In the genomic region with DNA sequence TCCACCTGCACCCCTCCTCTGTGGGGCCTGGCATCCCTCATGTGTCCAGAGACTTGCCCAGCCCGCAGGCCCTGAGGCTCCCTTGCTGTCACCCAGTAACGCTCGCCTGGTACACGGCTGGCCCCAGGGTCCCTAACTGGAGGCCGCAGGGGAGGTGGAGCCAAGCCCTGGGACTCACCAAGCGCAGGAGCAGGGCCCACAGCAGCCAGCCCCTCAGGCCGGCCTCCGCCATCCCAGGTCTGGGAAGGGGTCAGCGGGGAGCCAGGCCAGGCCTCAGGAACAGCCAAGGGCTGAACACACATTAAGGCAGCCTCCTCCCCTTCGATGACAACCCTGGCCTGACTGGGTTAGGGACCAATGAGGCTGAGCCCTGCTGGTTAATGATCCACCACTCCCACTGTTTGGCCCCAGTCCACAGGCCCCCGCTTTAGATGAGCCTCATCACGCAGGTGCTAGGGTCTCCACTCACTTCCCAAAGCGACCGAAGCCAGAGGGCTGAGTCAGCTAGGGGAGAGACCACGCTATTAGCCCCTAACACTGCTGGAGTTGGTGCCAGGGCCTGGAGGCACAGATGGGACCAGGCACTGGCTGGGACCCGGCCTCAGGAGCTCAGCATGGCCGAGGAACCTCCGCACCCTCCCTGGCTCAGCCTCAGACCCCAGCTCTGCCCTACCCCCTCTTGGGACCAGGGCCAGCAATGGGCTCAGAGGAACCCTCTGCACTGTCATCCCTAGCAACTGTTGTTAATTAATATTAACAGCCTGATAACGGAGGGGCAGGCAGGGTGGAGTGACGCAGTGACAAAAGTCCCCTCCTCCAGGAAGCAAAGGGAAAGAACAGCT, we compare ENCODE assay signal across 2 cellular contexts.
TF ChIP-seq lines count a peak whose summit lies in the region.

NPC1L1 (minus strand) TSS at position 303 of the 842 bp plus-strand sequence; CDS start at position 232, 71 bp downstream.

TF ChIP-seq in SK-N-SH, 30 proteins besides CTCF, POLR2A, EP300 and RAD21:
- TF ChIP-seq EZH2phosphoT487 (IDR thresholded peaks at IDR 0.05; ENCODE audit: borderline replicate concordance, low read depth), result no peak
- TF ChIP-seq NRF1 (IDR thresholded peaks at IDR 0.05; ENCODE audit: low read depth, low read length), result no peak
- no peak for TF ChIP-seq NFIC (IDR thresholded peaks at IDR 0.05; ENCODE audit: borderline replicate concordance)
- TF ChIP-seq GATA2 (CRISPR knock-in tag; IDR thresholded peaks at IDR 0.05), result no peak
- no peak for TF ChIP-seq ZBTB33 (IDR thresholded peaks at IDR 0.05; ENCODE audit: borderline replicate concordance, low read depth)
- TF ChIP-seq GABPA (IDR thresholded peaks at IDR 0.05; ENCODE audit: low read depth), result no peak
- no peak for TF ChIP-seq FOXM1 (IDR thresholded peaks at IDR 0.05; ENCODE audit: low read depth)
- TF ChIP-seq RXRA (IDR thresholded peaks at IDR 0.05; ENCODE audit: borderline replicate concordance, low read depth), result no peak
- TF ChIP-seq FOSL2 (IDR thresholded peaks at IDR 0.05; ENCODE audit: borderline replicate concordance, low read depth), result no peak
- no peak for TF ChIP-seq RCOR1 (IDR thresholded peaks at IDR 0.05; ENCODE audit: low read length)
- no peak for TF ChIP-seq CHD2 (IDR thresholded peaks at IDR 0.05; ENCODE audit: low read length, partially characterized antibody)
- no peak for TF ChIP-seq TCF12 (IDR thresholded peaks at IDR 0.05)
- TF ChIP-seq, protein P1, sequence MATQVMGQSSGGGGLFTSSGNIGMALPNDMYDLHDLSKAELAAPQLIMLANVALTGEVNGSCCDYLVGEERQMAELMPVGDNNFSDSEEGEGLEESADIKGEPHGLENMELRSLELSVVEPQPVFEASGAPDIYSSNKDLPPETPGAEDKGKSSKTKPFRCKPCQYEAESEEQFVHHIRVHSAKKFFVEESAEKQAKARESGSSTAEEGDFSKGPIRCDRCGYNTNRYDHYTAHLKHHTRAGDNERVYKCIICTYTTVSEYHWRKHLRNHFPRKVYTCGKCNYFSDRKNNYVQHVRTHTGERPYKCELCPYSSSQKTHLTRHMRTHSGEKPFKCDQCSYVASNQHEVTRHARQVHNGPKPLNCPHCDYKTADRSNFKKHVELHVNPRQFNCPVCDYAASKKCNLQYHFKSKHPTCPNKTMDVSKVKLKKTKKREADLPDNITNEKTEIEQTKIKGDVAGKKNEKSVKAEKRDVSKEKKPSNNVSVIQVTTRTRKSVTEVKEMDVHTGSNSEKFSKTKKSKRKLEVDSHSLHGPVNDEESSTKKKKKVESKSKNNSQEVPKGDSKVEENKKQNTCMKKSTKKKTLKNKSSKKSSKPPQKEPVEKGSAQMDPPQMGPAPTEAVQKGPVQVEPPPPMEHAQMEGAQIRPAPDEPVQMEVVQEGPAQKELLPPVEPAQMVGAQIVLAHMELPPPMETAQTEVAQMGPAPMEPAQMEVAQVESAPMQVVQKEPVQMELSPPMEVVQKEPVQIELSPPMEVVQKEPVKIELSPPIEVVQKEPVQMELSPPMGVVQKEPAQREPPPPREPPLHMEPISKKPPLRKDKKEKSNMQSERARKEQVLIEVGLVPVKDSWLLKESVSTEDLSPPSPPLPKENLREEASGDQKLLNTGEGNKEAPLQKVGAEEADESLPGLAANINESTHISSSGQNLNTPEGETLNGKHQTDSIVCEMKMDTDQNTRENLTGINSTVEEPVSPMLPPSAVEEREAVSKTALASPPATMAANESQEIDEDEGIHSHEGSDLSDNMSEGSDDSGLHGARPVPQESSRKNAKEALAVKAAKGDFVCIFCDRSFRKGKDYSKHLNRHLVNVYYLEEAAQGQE (IDR thresholded peaks at IDR 0.05; ENCODE audit: low read depth, low read length), result no peak
- TF ChIP-seq, protein P2, sequence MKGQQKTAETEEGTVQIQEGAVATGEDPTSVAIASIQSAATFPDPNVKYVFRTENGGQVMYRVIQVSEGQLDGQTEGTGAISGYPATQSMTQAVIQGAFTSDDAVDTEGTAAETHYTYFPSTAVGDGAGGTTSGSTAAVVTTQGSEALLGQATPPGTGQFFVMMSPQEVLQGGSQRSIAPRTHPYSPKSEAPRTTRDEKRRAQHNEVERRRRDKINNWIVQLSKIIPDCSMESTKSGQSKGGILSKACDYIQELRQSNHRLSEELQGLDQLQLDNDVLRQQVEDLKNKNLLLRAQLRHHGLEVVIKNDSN (IDR thresholded peaks at IDR 0.05; ENCODE audit: borderline replicate concordance, low read depth), result no peak
- TF ChIP-seq, protein P3, sequence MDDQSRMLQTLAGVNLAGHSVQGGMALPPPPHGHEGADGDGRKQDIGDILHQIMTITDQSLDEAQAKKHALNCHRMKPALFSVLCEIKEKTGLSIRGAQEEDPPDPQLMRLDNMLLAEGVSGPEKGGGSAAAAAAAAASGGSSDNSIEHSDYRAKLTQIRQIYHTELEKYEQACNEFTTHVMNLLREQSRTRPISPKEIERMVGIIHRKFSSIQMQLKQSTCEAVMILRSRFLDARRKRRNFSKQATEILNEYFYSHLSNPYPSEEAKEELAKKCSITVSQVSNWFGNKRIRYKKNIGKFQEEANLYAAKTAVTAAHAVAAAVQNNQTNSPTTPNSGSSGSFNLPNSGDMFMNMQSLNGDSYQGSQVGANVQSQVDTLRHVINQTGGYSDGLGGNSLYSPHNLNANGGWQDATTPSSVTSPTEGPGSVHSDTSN (IDR thresholded peaks at IDR 0.05), result no peak
- no peak for TF ChIP-seq FOXJ3 (CRISPR knock-in tag; IDR thresholded peaks at IDR 0.05)
- no peak for TF ChIP-seq IRF3 (IDR thresholded peaks at IDR 0.05; ENCODE audit: low read depth, low read length)
- no peak for TF ChIP-seq TEAD4 (IDR thresholded peaks at IDR 0.05; ENCODE audit: borderline replicate concordance, insufficient read depth)

TF ChIP-seq in SK-N-SH treated with all-trans-retinoic acid at 6 μM for 48 hours, 23 proteins besides CTCF, POLR2A, EP300 and RAD21:
- TF ChIP-seq SNAI2 (CRISPR knock-in tag; IDR thresholded peaks at IDR 0.05) (no peak), RARB (CRISPR knock-in tag; IDR thresholded peaks at IDR 0.05) (no peak), TOX (CRISPR knock-in tag; IDR thresholded peaks at IDR 0.05; ENCODE audit: borderline replicate concordance) (no peak), PPARA (CRISPR knock-in tag; IDR thresholded peaks at IDR 0.05; ENCODE audit: borderline replicate concordance) (no peak)
- TF ChIP-seq, protein P4, sequence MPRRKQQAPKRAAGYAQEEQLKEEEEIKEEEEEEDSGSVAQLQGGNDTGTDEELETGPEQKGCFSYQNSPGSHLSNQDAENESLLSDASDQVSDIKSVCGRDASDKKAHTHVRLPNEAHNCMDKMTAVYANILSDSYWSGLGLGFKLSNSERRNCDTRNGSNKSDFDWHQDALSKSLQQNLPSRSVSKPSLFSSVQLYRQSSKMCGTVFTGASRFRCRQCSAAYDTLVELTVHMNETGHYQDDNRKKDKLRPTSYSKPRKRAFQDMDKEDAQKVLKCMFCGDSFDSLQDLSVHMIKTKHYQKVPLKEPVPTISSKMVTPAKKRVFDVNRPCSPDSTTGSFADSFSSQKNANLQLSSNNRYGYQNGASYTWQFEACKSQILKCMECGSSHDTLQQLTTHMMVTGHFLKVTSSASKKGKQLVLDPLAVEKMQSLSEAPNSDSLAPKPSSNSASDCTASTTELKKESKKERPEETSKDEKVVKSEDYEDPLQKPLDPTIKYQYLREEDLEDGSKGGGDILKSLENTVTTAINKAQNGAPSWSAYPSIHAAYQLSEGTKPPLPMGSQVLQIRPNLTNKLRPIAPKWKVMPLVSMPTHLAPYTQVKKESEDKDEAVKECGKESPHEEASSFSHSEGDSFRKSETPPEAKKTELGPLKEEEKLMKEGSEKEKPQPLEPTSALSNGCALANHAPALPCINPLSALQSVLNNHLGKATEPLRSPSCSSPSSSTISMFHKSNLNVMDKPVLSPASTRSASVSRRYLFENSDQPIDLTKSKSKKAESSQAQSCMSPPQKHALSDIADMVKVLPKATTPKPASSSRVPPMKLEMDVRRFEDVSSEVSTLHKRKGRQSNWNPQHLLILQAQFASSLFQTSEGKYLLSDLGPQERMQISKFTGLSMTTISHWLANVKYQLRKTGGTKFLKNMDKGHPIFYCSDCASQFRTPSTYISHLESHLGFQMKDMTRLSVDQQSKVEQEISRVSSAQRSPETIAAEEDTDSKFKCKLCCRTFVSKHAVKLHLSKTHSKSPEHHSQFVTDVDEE (CRISPR knock-in tag; IDR thresholded peaks at IDR 0.05), result no peak
